Comparison of ENCODE assay signal across 8 cellular contexts in the genomic region with DNA sequence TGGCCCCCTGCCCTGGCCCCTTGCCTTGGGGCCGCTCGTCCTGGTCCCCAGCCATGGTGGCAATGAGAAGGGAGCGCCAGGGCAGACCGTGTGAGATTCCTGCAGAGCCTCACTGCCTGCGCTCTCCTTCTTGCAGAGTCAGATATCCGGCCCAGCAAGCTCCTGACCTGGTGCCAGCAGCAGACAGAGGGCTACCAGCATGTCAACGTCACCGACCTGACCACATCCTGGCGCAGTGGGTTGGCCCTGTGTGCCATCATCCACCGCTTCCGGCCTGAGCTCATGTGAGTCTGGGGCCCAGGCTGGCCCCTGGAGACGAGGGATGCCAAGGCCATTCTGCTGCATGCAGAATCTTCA.
DNase-seq lines count a peak whose midpoint lies in the region; ATAC-seq and TF ChIP-seq lines count a peak whose summit lies in the region.

No MANE protein-coding gene starts in this region.

- H3K9me3 ChIP-seq in CD4-positive, CD25-positive, alpha-beta regulatory T cell (ENCODE audit: control insufficient read depth in 2 of 2, low read length in 2 of 2): no peaks in the 10 kb centered on the region
- no peaks in the 10 kb centered on the region for H3K9me3 ChIP-seq in colonic mucosa

- H3K4me1 Mint-ChIP-seq in CD4-positive, CD25-positive, alpha-beta regulatory T cell: peaks cover 14 to 55% (median 33%) of the 10 kb centered on the region in 4 donors
- H3K4me1 Mint-ChIP-seq in natural killer cell: peaks cover 49 to 64% of the 10 kb centered on the region in 2 donors

- TF ChIP-seq CTCF in colonic mucosa (IDR thresholded peaks at IDR 0.05) (no peak), natural killer cell (IDR thresholded peaks at IDR 0.05) (no peak)

- intact Hi-C loops in colonic mucosa (cut with DNase I): no loop called here
- intact Hi-C loops in natural killer cell (cut with micrococcal nuclease): loop anchor here (1.0 to 5.0 kb wide), 4 partner anchors 8 to 382 kb away; a partner anchor contains a TSS

- peak overlapping the region; percentile 97 to 98 (median 97) for H3K27ac Mint-ChIP-seq in CD4-positive, CD25-positive, alpha-beta regulatory T cell
- peak overlapping the region; percentile 95 for H3K27ac Mint-ChIP-seq in natural killer cell

- in situ Hi-C loops in KBM-7 (cut with MboI; ENCODE audit: low pct_unique_long_range_greater_than_20kb, low sequenced_read_pairs): no loop called here

- no peaks in the 10 kb centered on the region for H3K27me3 Mint-ChIP-seq in CD4-positive, CD25-positive, alpha-beta regulatory T cell
- H3K27me3 Mint-ChIP-seq in natural killer cell (ENCODE audit: low read depth in 2 of 2): peaks cover 4 to 7% of the 10 kb centered on the region in 2 donors

- no peaks in the 10 kb centered on the region for H3K27me3 ChIP-seq in CD4-positive, CD25-positive, alpha-beta regulatory T cell (ENCODE audit: control insufficient read depth, insufficient read depth, low read length)
- no peaks in the 10 kb centered on the region for H3K27me3 ChIP-seq in colonic mucosa

- peaks cover 43% of the 10 kb centered on the region for H3K36me3 ChIP-seq in CD4-positive, CD25-positive, alpha-beta regulatory T cell (ENCODE audit: control insufficient read depth, insufficient read depth, low read length)
- no peaks in the 10 kb centered on the region for H3K36me3 ChIP-seq in colonic mucosa

- H3K4me1 ChIP-seq in CD4-positive, CD25-positive, alpha-beta regulatory T cell (ENCODE audit: control insufficient read depth, insufficient read depth, low read length, poor library complexity, severe bottlenecking): peaks cover 43% of the 10 kb centered on the region
- peaks cover 13% of the 10 kb centered on the region for H3K4me1 ChIP-seq in colonic mucosa

- peak; percentile 96 to 97 for ATAC-seq in CD4-positive, CD25-positive, alpha-beta regulatory T cell (ENCODE audit: low read depth in 2 of 2)
- peak; percentile 73 for ATAC-seq in GM21515 (IDR thresholded peaks at IDR 0.05; ENCODE audit: unreplicated experiment)
- ATAC-seq in natural killer cell: peak; percentile 89 to 96 (median 94)

- peak overlapping the region; percentile 78 to 90 (median 83) for H3K4me3 Mint-ChIP-seq in CD4-positive, CD25-positive, alpha-beta regulatory T cell
- peak overlapping the region; percentile 87 for H3K4me3 Mint-ChIP-seq in natural killer cell

- H3K4me3 ChIP-seq in CD4-positive, CD25-positive, alpha-beta regulatory T cell (ENCODE audit: low read depth, low read length): peak overlapping the region; percentile 81
- no peak overlapping the region for H3K4me3 ChIP-seq in colonic mucosa

- peaks cover 12% of the 10 kb centered on the region for H3K36me3 Mint-ChIP-seq in CD4-positive, CD25-positive, alpha-beta regulatory T cell
- peaks cover 6% of the 10 kb centered on the region for H3K36me3 Mint-ChIP-seq in natural killer cell

- peak overlapping the region in 1 of 2 donors; percentile 29 for H3K9ac ChIP-seq in colonic mucosa (ENCODE audit: low read depth in 2 of 2, low read length in 2 of 2)

- H3K27ac ChIP-seq in CD4-positive, CD25-positive, alpha-beta regulatory T cell (ENCODE audit: insufficient read depth, low read length, poor library complexity, severe bottlenecking): peak overlapping the region; percentile 82
- H3K27ac ChIP-seq in colonic mucosa: peak overlapping the region; percentile 56
- no peak overlapping the region for H3K27ac ChIP-seq in substantia nigra (ENCODE audit: low read depth, low read length, poor library complexity, severe bottlenecking)

- peak; percentile 79 to 98 (median 90) for DNase-seq in CD4-positive, CD25-positive, alpha-beta regulatory T cell
- DNase-seq in KBM-7 (peak; percentile 87), colonic mucosa (peak; percentile 64), natural killer cell (peak; percentile 89), substantia nigra (lab: John Stamatoyannopoulos, UW) (peak in 27 of 49 donors; percentile 4 to 89 (median 29)), NCI-H2227 (lab: John Stamatoyannopoulos, UW; ENCODE audit: unreplicated experiment) (no peak)
- DNase-seq in activated CD4-positive, alpha-beta T cell treated with anti-CD3 and anti-CD28 coated beads, Interleukin-2, amount 50 U/mL, for 1 hour: peak; percentile 78

- H3K9me3 Mint-ChIP-seq in CD4-positive, CD25-positive, alpha-beta regulatory T cell: no peaks in the 10 kb centered on the region
- H3K9me3 Mint-ChIP-seq in natural killer cell: no peaks in the 10 kb centered on the region
